In the genomic region with DNA sequence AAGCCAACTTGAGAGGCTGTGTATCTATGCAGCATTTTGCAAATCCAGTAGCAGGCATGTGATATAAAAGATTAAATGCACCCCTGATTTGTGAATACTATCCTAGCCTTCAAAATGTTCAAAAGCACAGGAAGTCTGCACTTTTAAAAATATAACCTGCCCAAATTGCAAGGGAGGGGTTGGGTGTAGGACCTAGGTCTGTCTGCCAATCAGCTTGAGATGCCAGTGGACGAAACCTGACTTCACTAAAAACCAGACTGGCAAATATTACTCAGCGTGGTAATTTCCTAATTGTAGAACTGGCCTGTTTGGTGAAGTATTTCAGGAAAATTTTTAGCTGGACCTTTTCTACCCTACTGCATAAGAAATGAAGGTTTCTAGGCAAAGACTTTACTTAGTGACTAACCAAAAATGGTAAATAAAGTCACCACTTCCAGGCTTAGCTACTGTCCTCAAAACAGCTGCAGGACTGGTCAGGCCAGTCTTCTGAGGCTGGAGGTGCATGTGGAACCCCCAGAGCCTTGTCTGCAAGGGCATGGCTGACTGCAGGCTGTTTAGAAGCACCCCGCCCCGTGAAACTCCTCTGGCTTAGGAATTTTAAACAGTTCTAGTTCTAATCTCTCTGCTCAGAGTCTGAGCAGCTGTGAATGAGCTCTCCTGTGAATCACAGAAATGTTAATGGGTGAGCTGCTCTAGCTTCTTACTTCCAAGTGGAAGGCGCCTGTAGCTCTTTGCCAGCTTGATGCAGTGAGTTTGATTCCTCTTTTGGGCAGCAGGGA, we compare ENCODE assay signal across 8 cellular contexts.
DNase-seq lines count a peak whose midpoint lies in the region; ATAC-seq and TF ChIP-seq lines count a peak whose summit lies in the region.
"Had no signal": no experiment of that assay in that cellular context is flagged by ENCODE, and none has a peak within 500 bp of the region (broad histone marks: within the 10 kb centered on the region; RNA-seq: fewer than 3 reads in every experiment).

No MANE protein-coding gene starts in this region.

- H2AFZ ChIP-seq in GM23248 = no peak overlapping the region

- no peak for TF ChIP-seq EP300 in Ishikawa (IDR thresholded peaks at IDR 0.05; ENCODE audit: borderline replicate concordance)

- DNase-seq in GM23248 (peak; percentile 26), sciatic nerve (ENCODE audit: low spot score) (no peak), activated gamma-delta T cell treated with Interleukin-2 at 50 U/mL for 16 hours (no peak), coronary artery (ENCODE audit: low spot score) (no peak), testis (no peak)

- ATAC-seq in GM18907 (IDR thresholded peaks at IDR 0.05; ENCODE audit: unreplicated experiment) (peak; percentile 72), sciatic nerve (peak; percentile 29)

- H3K27ac ChIP-seq in GM23248 (no peak overlapping the region), coronary artery (peak overlapping the region in 1 of 2 donors; percentile 44), testis (no peak overlapping the region)
- H3K27ac ChIP-seq: neutrophil had no signal

- H3K4me3 ChIP-seq in GM23248 (no peak overlapping the region), coronary artery (no peak overlapping the region), testis (no peak overlapping the region)

- H3K4me1 ChIP-seq in GM23248 (ENCODE audit: insufficient read depth) (no peaks in the 10 kb centered on the region), testis (no peaks in the 10 kb centered on the region)

- no peak overlapping the region for H3K4me2 ChIP-seq in GM23248 (ENCODE audit: unreplicated experiment)

- TF ChIP-seq RAD21 in Ishikawa (IDR thresholded peaks at IDR 0.05; ENCODE audit: low read depth) = no peak

- H3F3A ChIP-seq in GM23248 (ENCODE audit: insufficient read depth) = no peaks in the 10 kb centered on the region

- intact Hi-C loops in sciatic nerve (cut with DNase I) (no loop called here), testis (cut with DNase I; ENCODE audit: low total_unique reads) (no loop called here)

- no peaks in the 10 kb centered on the region for H3K36me3 ChIP-seq in GM23248 (ENCODE audit: low read depth)
- H3K36me3 ChIP-seq in testis (ENCODE audit: low read depth, missing control alignments) = no peaks in the 10 kb centered on the region
- H3K36me3 ChIP-seq: neutrophil had no signal

- no peak overlapping the region for H3K9ac ChIP-seq in GM23248

- TF ChIP-seq CTCF in coronary artery (IDR thresholded peaks at IDR 0.05) (no peak), testis (IDR thresholded peaks at IDR 0.05) (no peak)

- no peaks in the 10 kb centered on the region for H3K79me2 ChIP-seq in GM23248 (ENCODE audit: insufficient read depth)

- no peaks in the 10 kb centered on the region for H3K9me2 ChIP-seq in GM23248 (ENCODE audit: insufficient read depth)

- TF ChIP-seq POLR2A in testis (IDR thresholded peaks at IDR 0.05) = no peak

- WGBS in GM23248 (ENCODE audit: low coverage in 1 of 2, low lambda C conversion rate in 2 of 2, missing lambda C conversion rate in 2 of 2), 2 experiments = 26 to 36% methylated on average over 5 of the region's 5 CpGs
- 72 to 77% methylated on average over 4 to 5 of the region's 5 CpGs for WGBS in testis, 2 donors

- in situ Hi-C loops in GM23248 (cut with MboI) = no loop called here

- H4K20me1 ChIP-seq in GM23248 (ENCODE audit: insufficient read depth) = no peaks in the 10 kb centered on the region

- H3K27me3 ChIP-seq in GM23248 (replicated peaks; ENCODE audit: insufficient read depth) (no peaks in the 10 kb centered on the region), testis (no peaks in the 10 kb centered on the region)
- H3K27me3 ChIP-seq: neutrophil had no signal

- H3K9me3 ChIP-seq in GM23248 (ENCODE audit: low read depth) = no peaks in the 10 kb centered on the region
- H3K9me3 ChIP-seq in testis = no peaks in the 10 kb centered on the region
- H3K9me3 ChIP-seq: neutrophil had no signal

TF ChIP-seq in Ishikawa, 13 proteins besides CTCF, POLR2A, EP300 and RAD21:
- TF ChIP-seq TEAD4 (IDR thresholded peaks at IDR 0.05) = no peak
- TF ChIP-seq YY1 (IDR thresholded peaks at IDR 0.05; ENCODE audit: low read depth) = 0 out of 2 replicates have a peak, but pooled peaks have one; percentile 29
- no peak for TF ChIP-seq EGR1 (IDR thresholded peaks at IDR 0.05)
- TF ChIP-seq, protein P1, sequence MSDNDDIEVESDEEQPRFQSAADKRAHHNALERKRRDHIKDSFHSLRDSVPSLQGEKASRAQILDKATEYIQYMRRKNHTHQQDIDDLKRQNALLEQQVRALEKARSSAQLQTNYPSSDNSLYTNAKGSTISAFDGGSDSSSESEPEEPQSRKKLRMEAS (IDR thresholded peaks at IDR 0.05) = peak; percentile 46; the same call in 1 of the 2 replicates
